In the genomic region with DNA sequence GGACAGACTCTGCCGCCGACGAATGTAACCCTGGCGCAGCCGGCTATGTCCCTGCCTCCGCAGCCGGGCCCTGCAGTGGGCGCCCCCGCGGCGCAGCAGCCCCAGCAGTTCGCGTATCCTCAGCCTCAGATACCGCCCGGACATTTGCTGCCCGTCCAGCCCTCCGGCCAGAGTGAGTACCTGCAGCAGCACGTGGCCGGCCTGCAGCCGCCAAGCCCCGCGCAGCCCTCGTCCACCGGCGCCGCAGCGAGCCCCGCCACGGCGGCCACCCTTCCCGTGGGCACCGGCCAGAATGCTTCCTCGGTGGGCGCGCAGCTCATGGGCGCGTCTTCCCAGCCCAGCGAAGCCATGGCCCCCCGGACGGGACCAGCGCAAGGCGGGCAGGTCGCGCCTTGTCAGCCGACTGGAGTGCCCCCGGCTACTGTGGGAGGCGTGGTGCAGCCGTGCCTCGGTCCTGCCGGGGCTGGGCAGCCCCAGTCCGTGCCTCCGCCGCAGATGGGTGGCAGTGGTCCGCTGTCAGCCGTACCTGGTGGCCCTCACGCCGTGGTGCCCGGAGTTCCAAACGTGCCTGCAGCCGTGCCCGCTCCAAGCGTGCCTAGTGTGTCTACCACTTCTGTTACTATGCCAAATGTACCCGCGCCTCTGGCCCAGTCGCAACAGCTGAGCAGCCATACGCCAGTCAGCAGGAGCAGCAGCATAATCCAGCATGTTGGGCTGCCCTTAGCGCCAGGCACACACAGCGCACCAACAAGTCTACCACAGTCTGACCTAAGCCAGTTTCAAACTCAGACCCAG, we compare ENCODE assay signal across 1 cellular context.
TF ChIP-seq lines count a peak whose summit lies in the region.

No MANE protein-coding gene starts in this region.

TF ChIP-seq in GM23338, 12 proteins besides CTCF, POLR2A, EP300 and RAD21 (continued from another document):
- TF ChIP-seq, protein P1, sequence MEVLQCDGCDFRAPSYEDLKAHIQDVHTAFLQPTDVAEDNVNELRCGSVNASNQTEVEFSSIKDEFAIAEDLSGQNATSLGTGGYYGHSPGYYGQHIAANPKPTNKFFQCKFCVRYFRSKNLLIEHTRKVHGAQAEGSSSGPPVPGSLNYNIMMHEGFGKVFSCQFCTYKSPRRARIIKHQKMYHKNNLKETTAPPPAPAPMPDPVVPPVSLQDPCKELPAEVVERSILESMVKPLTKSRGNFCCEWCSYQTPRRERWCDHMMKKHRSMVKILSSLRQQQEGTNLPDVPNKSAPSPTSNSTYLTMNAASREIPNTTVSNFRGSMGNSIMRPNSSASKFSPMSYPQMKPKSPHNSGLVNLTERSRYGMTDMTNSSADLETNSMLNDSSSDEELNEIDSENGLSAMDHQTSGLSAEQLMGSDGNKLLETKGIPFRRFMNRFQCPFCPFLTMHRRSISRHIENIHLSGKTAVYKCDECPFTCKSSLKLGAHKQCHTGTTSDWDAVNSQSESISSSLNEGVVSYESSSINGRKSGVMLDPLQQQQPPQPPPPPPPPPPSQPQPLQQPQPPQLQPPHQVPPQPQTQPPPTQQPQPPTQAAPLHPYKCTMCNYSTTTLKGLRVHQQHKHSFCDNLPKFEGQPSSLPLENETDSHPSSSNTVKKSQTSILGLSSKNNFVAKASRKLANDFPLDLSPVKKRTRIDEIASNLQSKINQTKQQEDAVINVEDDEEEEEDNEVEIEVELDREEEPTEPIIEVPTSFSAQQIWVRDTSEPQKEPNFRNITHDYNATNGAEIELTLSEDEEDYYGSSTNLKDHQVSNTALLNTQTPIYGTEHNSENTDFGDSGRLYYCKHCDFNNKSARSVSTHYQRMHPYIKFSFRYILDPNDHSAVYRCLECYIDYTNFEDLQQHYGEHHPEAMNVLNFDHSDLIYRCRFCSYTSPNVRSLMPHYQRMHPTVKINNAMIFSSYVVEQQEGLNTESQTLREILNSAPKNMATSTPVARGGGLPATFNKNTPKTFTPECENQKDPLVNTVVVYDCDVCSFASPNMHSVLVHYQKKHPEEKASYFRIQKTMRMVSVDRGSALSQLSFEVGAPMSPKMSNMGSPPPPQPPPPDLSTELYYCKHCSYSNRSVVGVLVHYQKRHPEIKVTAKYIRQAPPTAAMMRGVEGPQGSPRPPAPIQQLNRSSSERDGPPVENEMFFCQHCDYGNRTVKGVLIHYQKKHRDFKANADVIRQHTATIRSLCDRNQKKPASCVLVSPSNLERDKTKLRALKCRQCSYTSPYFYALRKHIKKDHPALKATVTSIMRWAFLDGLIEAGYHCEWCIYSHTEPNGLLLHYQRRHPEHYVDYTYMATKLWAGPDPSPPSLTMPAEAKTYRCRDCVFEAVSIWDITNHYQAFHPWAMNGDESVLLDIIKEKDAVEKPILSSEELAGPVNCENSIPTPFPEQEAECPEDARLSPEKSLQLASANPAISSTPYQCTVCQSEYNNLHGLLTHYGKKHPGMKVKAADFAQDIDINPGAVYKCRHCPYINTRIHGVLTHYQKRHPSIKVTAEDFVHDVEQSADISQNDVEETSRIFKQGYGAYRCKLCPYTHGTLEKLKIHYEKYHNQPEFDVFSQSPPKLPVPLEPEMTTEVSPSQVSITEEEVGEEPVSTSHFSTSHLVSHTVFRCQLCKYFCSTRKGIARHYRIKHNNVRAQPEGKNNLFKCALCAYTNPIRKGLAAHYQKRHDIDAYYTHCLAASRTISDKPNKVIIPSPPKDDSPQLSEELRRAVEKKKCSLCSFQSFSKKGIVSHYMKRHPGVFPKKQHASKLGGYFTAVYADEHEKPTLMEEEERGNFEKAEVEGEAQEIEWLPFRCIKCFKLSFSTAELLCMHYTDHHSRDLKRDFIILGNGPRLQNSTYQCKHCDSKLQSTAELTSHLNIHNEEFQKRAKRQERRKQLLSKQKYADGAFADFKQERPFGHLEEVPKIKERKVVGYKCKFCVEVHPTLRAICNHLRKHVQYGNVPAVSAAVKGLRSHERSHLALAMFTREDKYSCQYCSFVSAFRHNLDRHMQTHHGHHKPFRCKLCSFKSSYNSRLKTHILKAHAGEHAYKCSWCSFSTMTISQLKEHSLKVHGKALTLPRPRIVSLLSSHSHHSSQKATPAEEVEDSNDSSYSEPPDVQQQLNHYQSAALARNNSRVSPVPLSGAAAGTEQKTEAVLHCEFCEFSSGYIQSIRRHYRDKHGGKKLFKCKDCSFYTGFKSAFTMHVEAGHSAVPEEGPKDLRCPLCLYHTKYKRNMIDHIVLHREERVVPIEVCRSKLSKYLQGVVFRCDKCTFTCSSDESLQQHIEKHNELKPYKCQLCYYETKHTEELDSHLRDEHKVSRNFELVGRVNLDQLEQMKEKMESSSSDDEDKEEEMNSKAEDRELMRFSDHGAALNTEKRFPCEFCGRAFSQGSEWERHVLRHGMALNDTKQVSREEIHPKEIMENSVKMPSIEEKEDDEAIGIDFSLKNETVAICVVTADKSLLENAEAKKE (CRISPR knock-in tag; IDR thresholded peaks at IDR 0.05) = no peak
- TF ChIP-seq, protein P2, sequence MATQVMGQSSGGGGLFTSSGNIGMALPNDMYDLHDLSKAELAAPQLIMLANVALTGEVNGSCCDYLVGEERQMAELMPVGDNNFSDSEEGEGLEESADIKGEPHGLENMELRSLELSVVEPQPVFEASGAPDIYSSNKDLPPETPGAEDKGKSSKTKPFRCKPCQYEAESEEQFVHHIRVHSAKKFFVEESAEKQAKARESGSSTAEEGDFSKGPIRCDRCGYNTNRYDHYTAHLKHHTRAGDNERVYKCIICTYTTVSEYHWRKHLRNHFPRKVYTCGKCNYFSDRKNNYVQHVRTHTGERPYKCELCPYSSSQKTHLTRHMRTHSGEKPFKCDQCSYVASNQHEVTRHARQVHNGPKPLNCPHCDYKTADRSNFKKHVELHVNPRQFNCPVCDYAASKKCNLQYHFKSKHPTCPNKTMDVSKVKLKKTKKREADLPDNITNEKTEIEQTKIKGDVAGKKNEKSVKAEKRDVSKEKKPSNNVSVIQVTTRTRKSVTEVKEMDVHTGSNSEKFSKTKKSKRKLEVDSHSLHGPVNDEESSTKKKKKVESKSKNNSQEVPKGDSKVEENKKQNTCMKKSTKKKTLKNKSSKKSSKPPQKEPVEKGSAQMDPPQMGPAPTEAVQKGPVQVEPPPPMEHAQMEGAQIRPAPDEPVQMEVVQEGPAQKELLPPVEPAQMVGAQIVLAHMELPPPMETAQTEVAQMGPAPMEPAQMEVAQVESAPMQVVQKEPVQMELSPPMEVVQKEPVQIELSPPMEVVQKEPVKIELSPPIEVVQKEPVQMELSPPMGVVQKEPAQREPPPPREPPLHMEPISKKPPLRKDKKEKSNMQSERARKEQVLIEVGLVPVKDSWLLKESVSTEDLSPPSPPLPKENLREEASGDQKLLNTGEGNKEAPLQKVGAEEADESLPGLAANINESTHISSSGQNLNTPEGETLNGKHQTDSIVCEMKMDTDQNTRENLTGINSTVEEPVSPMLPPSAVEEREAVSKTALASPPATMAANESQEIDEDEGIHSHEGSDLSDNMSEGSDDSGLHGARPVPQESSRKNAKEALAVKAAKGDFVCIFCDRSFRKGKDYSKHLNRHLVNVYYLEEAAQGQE (IDR thresholded peaks at IDR 0.05; ENCODE audit: unreplicated experiment) = no peak
- TF ChIP-seq ZNF331 (CRISPR knock-in tag; IDR thresholded peaks at IDR 0.05; ENCODE audit: low read depth) = no peak
- TF ChIP-seq EZH2phosphoT487 (IDR thresholded peaks at IDR 0.05; ENCODE audit: unreplicated experiment) = no peak
- TF ChIP-seq JUNB (IDR thresholded peaks at IDR 0.05; ENCODE audit: unreplicated experiment) = no peak
- no peak for TF ChIP-seq STAT1 (IDR thresholded peaks at IDR 0.05; ENCODE audit: unreplicated experiment)
- no peak for TF ChIP-seq ZNF114 (CRISPR knock-in tag; IDR thresholded peaks at IDR 0.05)
- TF ChIP-seq, protein P3, sequence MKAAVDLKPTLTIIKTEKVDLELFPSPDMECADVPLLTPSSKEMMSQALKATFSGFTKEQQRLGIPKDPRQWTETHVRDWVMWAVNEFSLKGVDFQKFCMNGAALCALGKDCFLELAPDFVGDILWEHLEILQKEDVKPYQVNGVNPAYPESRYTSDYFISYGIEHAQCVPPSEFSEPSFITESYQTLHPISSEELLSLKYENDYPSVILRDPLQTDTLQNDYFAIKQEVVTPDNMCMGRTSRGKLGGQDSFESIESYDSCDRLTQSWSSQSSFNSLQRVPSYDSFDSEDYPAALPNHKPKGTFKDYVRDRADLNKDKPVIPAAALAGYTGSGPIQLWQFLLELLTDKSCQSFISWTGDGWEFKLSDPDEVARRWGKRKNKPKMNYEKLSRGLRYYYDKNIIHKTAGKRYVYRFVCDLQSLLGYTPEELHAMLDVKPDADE (IDR thresholded peaks at IDR 0.05) = no peak
- no peak for TF ChIP-seq CREB1 (CRISPR knock-in tag; IDR thresholded peaks at IDR 0.05; ENCODE audit: low read depth)
- no peak; the same call in 1 of the 2 replicates for TF ChIP-seq POLR2AphosphoS5 (IDR thresholded peaks at IDR 0.05; ENCODE audit: low read depth)
